15 cellular contexts compared by ENCODE assay signal in the genomic region with DNA sequence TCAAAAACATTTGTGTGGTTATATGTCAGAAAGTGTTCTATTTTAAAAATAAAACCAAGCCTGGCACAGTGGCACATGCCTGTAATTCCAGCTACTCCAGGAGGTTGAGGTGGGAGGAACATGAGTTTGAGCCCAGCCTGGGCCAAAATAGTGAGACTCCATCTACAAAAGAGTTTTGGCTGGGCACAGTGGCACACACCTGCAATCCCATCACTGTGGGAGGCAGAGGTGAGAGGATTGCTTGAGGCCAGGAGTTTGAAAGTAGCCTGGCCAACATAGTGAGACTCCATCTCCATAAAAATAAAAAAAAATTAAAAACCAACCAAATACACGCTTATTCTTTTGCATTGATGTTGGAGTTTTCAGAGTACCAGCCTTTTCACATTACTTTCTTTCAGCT. TPM values are rescaled to one million over a fixed set of nuclear protein-coding genes. Genes with fewer than 3 reads are reported as not detected.
A peak's percentile ranks its signal among the peaks of the same experiment; 100 is the strongest.
DNase-seq lines count a peak whose midpoint lies in the region; ATAC-seq and TF ChIP-seq lines count a peak whose summit lies in the region.
"Had no signal": no experiment of that assay in that cellular context is flagged by ENCODE, and none has a peak within 500 bp of the region (broad histone marks: within the 10 kb centered on the region; RNA-seq: fewer than 3 reads in every experiment).

No MANE protein-coding gene starts in this region.

- H3K18ac ChIP-seq in H9 (ENCODE audit: insufficient read length, low read depth, low read length), result no peak overlapping the region

- H3K27me3 Mint-ChIP-seq in activated CD4-positive, alpha-beta T cell treated with anti-CD3 and anti-CD28 coated beads, Interleukin-2, amount 10 ng/mL, durations not matched to agents 24 days and 14 days, result no peaks in the 10 kb centered on the region
- no peaks in the 10 kb centered on the region for H3K27me3 Mint-ChIP-seq in H9 (ENCODE audit: low read depth)
- H3K27me3 Mint-ChIP-seq: naive B cell had no signal

- no peak overlapping the region for H3K23ac ChIP-seq in H9 (ENCODE audit: insufficient read length, low read depth, low read length)

- no peak overlapping the region for H2AK5ac ChIP-seq in H9 (ENCODE audit: insufficient read length, low read length)

- DNase-seq in activated CD4-positive, alpha-beta T cell treated with anti-CD3 and anti-CD28 coated beads, Interleukin-2, amount 10 ng/mL, durations not matched to agents 24 days and 14 days, result peak; percentile 54
- DNase-seq in activated CD4-positive, alpha-beta T cell treated with anti-CD3 and anti-CD28 coated beads, Interleukin-2, amount 50 U/mL, for 4 hours, result no peak
- DNase-seq in Karpas-422 (no peak), adipocyte (ENCODE audit: low read depth) (no peak), H9 (no peak), AML-193 (lab: John Stamatoyannopoulos, UW) (no peak)
- no peak for DNase-seq in stimulated activated effector memory CD8-positive, alpha-beta T cell treated with anti-CD3 and anti-CD28 coated beads, Interleukin-12 subunit alpha, Interleukin-12 subunit beta, amount 100 ng/mL, for 72 hours (ENCODE audit: low spot score in 2 of 2)
- DNase-seq: amygdala; colonic mucosa; left colon; naive B cell; NCI-H2081; retina; stimulated activated CD4-positive, alpha-beta T cell treated with anti-CD3 and anti-CD28 coated beads, Interleukin-4, amount 100 ng/mL, for 1 hour had no signal

- no peak overlapping the region for H3K4me3 Mint-ChIP-seq in activated CD4-positive, alpha-beta T cell treated with anti-CD3 and anti-CD28 coated beads, Interleukin-2, amount 10 ng/mL, durations not matched to agents 24 days and 14 days
- H3K4me3 Mint-ChIP-seq in stimulated activated effector memory CD8-positive, alpha-beta T cell treated with anti-CD3 and anti-CD28 coated beads, Interleukin-12 subunit alpha, Interleukin-12 subunit beta, amount 100 ng/mL, for 72 hours, result peak overlapping the region; percentile 54
- H3K4me3 Mint-ChIP-seq in H9, result no peak overlapping the region

- no peak for TF ChIP-seq CTCF in H9 (conservative IDR thresholded peaks at IDR 0.05)

- no peak for ATAC-seq in stimulated activated effector memory CD8-positive, alpha-beta T cell treated with anti-CD3 and anti-CD28 coated beads, Interleukin-12 subunit alpha, Interleukin-12 subunit beta, amount 100 ng/mL, for 72 hours
- no peak for ATAC-seq in GM18907 (IDR thresholded peaks at IDR 0.05; ENCODE audit: unreplicated experiment)
- ATAC-seq: left colon had no signal

- H2BK120ac ChIP-seq in H9 (ENCODE audit: low read depth, low read length, poor library complexity, severe bottlenecking), result no peak overlapping the region

- no peaks in the 10 kb centered on the region for H3K36me3 ChIP-seq in Karpas-422 (ENCODE audit: insufficient read depth, low read length)
- no peaks in the 10 kb centered on the region for H3K36me3 ChIP-seq in adipocyte (ENCODE audit: control insufficient read depth, insufficient read depth, low read length, severe bottlenecking)
- H3K36me3 ChIP-seq: colonic mucosa had no signal

- H3K27ac ChIP-seq in Karpas-422 (ENCODE audit: low read length) (no peak overlapping the region), H9 (ENCODE audit: insufficient read length, low read depth, low read length) (no peak overlapping the region)
- H3K27ac ChIP-seq: colonic mucosa had no signal

- H3K4me1 Mint-ChIP-seq in activated CD4-positive, alpha-beta T cell treated with anti-CD3 and anti-CD28 coated beads, Interleukin-2, amount 10 ng/mL, durations not matched to agents 24 days and 14 days, result peaks cover 60% of the 10 kb centered on the region
- H3K4me1 Mint-ChIP-seq in stimulated activated effector memory CD8-positive, alpha-beta T cell treated with anti-CD3 and anti-CD28 coated beads, Interleukin-12 subunit alpha, Interleukin-12 subunit beta, amount 100 ng/mL, for 72 hours, result peaks cover 47% of the 10 kb centered on the region
- H3K4me1 Mint-ChIP-seq in H9, result peaks cover 17 to 23% of the 10 kb centered on the region in 2 experiments

- no peaks in the 10 kb centered on the region for H3K23me2 ChIP-seq in H9 (ENCODE audit: insufficient read length, low read depth, low read length, poor library complexity, severe bottlenecking)

- H3K9ac ChIP-seq in Karpas-422 (ENCODE audit: low read length) (0 out of 2 replicates have a peak overlapping the region, but pooled peaks have one; percentile 10), adipocyte (ENCODE audit: low read length) (peak overlapping the region; percentile 30), H9 (ENCODE audit: extremely low read depth, insufficient read length, low read length) (no peak overlapping the region)

- H3K4ac ChIP-seq in H9 (ENCODE audit: low read depth, low read length), result no peak overlapping the region

- peaks cover 88% of the 10 kb centered on the region for H3K79me2 ChIP-seq in Karpas-422 (ENCODE audit: low read length)
- no peaks in the 10 kb centered on the region; the same call in 1 of the 2 replicates for H3K79me2 ChIP-seq in H9 (ENCODE audit: insufficient read depth, low read length)

- no peak overlapping the region for H2AFZ ChIP-seq in Karpas-422 (ENCODE audit: low read length)
- no peak overlapping the region for H2AFZ ChIP-seq in H9 (ENCODE audit: low read length)

- H3K4me1 ChIP-seq in Karpas-422 (ENCODE audit: low read length) (peaks cover 50% of the 10 kb centered on the region), adipocyte (ENCODE audit: control insufficient read depth, insufficient read depth, low read length) (peaks cover 55% of the 10 kb centered on the region), H9 (ENCODE audit: insufficient read depth, low read length) (no peaks in the 10 kb centered on the region; the same call in 1 of the 2 replicates)

- no peak overlapping the region for H4K91ac ChIP-seq in H9 (ENCODE audit: insufficient read length, low read depth, low read length)

- H3K36me3 Mint-ChIP-seq in activated CD4-positive, alpha-beta T cell treated with anti-CD3 and anti-CD28 coated beads, Interleukin-2, amount 10 ng/mL, durations not matched to agents 24 days and 14 days (ENCODE audit: low read depth), result peaks cover 12% of the 10 kb centered on the region
- peaks cover 91% of the 10 kb centered on the region for H3K36me3 Mint-ChIP-seq in stimulated activated effector memory CD8-positive, alpha-beta T cell treated with anti-CD3 and anti-CD28 coated beads, Interleukin-12 subunit alpha, Interleukin-12 subunit beta, amount 100 ng/mL, for 72 hours
- no peaks in the 10 kb centered on the region; a peak in 1 of 7 replicates for H3K36me3 Mint-ChIP-seq in H9 (ENCODE audit: insufficient read depth in 1 of 3, low read depth in 3 of 3)
- H3K36me3 Mint-ChIP-seq: naive B cell had no signal

- H3K9me3 ChIP-seq in Karpas-422 (ENCODE audit: low read length), result no peaks in the 10 kb centered on the region
- H3K9me3 ChIP-seq in adipocyte (ENCODE audit: control insufficient read depth, low read length), result no peaks in the 10 kb centered on the region
- H3K9me3 ChIP-seq in H9 (ENCODE audit: control insufficient read depth, low read depth, low read length), result no peaks in the 10 kb centered on the region
- H3K9me3 ChIP-seq: colonic mucosa had no signal

- no peak overlapping the region for H3K14ac ChIP-seq in H9 (ENCODE audit: insufficient read depth, low read length)

- H4K5ac ChIP-seq in H9 (ENCODE audit: insufficient read length, low read depth, low read length), result no peak overlapping the region

- no peak overlapping the region for H2BK20ac ChIP-seq in H9 (ENCODE audit: low read depth, low read length, poor library complexity, severe bottlenecking)

- H3K4me3 ChIP-seq in Karpas-422 (ENCODE audit: low read length) (no peak overlapping the region), adipocyte (ENCODE audit: low read length) (no peak overlapping the region)
- H3K4me3 ChIP-seq: colonic mucosa had no signal

- no peak overlapping the region for H2BK15ac ChIP-seq in H9 (ENCODE audit: low read depth, low read length)

- no peak overlapping the region for H3T11ph ChIP-seq in H9 (ENCODE audit: low read length)

- H3K79me1 ChIP-seq in H9 (ENCODE audit: insufficient read depth, low read depth, low read length, poor library complexity, severe bottlenecking), result peaks cover 3% of the 10 kb centered on the region

- H2BK12ac ChIP-seq in H9 (ENCODE audit: insufficient read length, low read depth, low read length), result no peak overlapping the region

- intact Hi-C loops in activated CD4-positive, alpha-beta T cell treated with anti-CD3 and anti-CD28 coated beads, Interleukin-2, amount 10 ng/mL, durations not matched to agents 24 days and 14 days (cut with micrococcal nuclease), result loop anchor here (5.0 to 10.0 kb wide), 4 partner anchors 129 to 1379 kb away; a partner anchor contains a TSS

- H3K9me3 Mint-ChIP-seq in activated CD4-positive, alpha-beta T cell treated with anti-CD3 and anti-CD28 coated beads, Interleukin-2, amount 10 ng/mL, durations not matched to agents 24 days and 14 days, result no peaks in the 10 kb centered on the region
- H3K9me3 Mint-ChIP-seq in stimulated activated effector memory CD8-positive, alpha-beta T cell treated with anti-CD3 and anti-CD28 coated beads, Interleukin-12 subunit alpha, Interleukin-12 subunit beta, amount 100 ng/mL, for 72 hours, result no peaks in the 10 kb centered on the region
- no peaks in the 10 kb centered on the region for H3K9me3 Mint-ChIP-seq in H9
- H3K9me3 Mint-ChIP-seq: naive B cell had no signal

- H3K27ac Mint-ChIP-seq in activated CD4-positive, alpha-beta T cell treated with anti-CD3 and anti-CD28 coated beads, Interleukin-2, amount 10 ng/mL, durations not matched to agents 24 days and 14 days, result peak overlapping the region; percentile 78
- H3K27ac Mint-ChIP-seq in stimulated activated effector memory CD8-positive, alpha-beta T cell treated with anti-CD3 and anti-CD28 coated beads, Interleukin-12 subunit alpha, Interleukin-12 subunit beta, amount 100 ng/mL, for 72 hours, result peak overlapping the region; percentile 89
- 0 out of 7 replicates have a peak overlapping the region, but pooled peaks of 1 of the 3 experiments have one; percentile 21 for H3K27ac Mint-ChIP-seq in H9

- WGBS in H9 (ENCODE audit: extremely low coverage, insufficient read length, low lambda C conversion rate), result no CpG with 5 or more reads among the region's 1 CpG

- H3K4me2 ChIP-seq in Karpas-422 (ENCODE audit: low read depth, low read length, poor library complexity, severe bottlenecking) (no peak overlapping the region), H9 (ENCODE audit: insufficient read depth, insufficient read length, low read length) (no peak overlapping the region)

- H3K56ac ChIP-seq in H9 (ENCODE audit: insufficient read length, low read depth, low read length), result no peak overlapping the region

- no peaks in the 10 kb centered on the region for H3K9me2 ChIP-seq in Karpas-422 (replicated peaks; ENCODE audit: insufficient read depth, low read length)

- H3K27me3 ChIP-seq in Karpas-422 (ENCODE audit: low read length), result no peaks in the 10 kb centered on the region
- no peaks in the 10 kb centered on the region for H3K27me3 ChIP-seq in adipocyte (replicated peaks; ENCODE audit: control insufficient read depth, insufficient read depth, low read length)
- H3K27me3 ChIP-seq in H9 (ENCODE audit: insufficient read depth, low read length), result no peaks in the 10 kb centered on the region
- H3K27me3 ChIP-seq: colonic mucosa had no signal

- peaks cover 15% of the 10 kb centered on the region for H4K20me1 ChIP-seq in Karpas-422 (ENCODE audit: insufficient read depth, low read depth, low read length)
- H4K20me1 ChIP-seq in H9 (ENCODE audit: control insufficient read depth, insufficient read depth, insufficient read length), result no peaks in the 10 kb centered on the region

- H2BK5ac ChIP-seq in H9 (ENCODE audit: insufficient read length, low read length), result no peak overlapping the region

- no peak overlapping the region for H4K8ac ChIP-seq in H9 (replicated peaks; ENCODE audit: insufficient read length, low read depth, low read length)

RNA-seq across cellular contexts. Expression of a gene that starts 9.6 kb away (rescaled TPM):
- 60.8 TPM in 2 replicates for total RNA-seq in activated CD4-positive, alpha-beta T cell treated with anti-CD3 and anti-CD28 coated beads, Interleukin-2, amount 10 ng/mL, durations not matched to agents 24 days and 14 days
- total RNA-seq in Karpas-422 (2014; rRNA removed; shearing (Covaris generic); ENCODE audit: low replicate concordance), result 16.8 and 23.4 TPM in 2 replicates
- total RNA-seq in H9 (2021), result 36.0 and 38.9 TPM in 2 replicates

RNA-seq across cellular contexts. Expression of a gene that starts 43.7 kb away (rescaled TPM):
- 357 and 360 TPM in 2 replicates for total RNA-seq in activated CD4-positive, alpha-beta T cell treated with anti-CD3 and anti-CD28 coated beads, Interleukin-2, amount 10 ng/mL, durations not matched to agents 24 days and 14 days
- 88.7 and 139 TPM in 2 replicates for total RNA-seq in Karpas-422 (2014; rRNA removed; shearing (Covaris generic); ENCODE audit: low replicate concordance)
- total RNA-seq in H9 (2021), result 206 and 207 TPM in 2 replicates
